1 cellular context compared by ENCODE assay signal in the genomic region with DNA sequence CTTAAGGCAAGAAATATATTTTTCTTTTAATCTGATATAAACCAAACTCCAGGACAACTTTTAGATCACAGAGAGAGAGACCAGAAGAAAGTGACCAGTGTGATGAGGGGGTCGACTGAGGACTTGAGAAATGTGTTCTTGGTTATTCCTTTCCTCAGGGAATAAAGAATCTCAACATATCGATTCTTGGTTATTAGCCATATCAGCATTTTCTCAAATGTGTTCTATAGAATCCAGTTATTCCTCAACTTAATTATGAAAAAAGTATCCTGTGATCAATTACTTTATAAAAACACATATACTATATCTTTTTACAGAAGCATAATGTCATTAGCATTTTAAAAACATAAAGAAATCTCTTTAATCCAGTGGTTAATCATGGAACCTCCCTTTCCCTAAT.
TF ChIP-seq lines count a peak whose summit lies in the region.

No MANE protein-coding gene starts in this region.

TF ChIP-seq in HepG2, 621 proteins besides CTCF, POLR2A, EP300 and RAD21 (continued from another document):
- TF ChIP-seq, protein P1, sequence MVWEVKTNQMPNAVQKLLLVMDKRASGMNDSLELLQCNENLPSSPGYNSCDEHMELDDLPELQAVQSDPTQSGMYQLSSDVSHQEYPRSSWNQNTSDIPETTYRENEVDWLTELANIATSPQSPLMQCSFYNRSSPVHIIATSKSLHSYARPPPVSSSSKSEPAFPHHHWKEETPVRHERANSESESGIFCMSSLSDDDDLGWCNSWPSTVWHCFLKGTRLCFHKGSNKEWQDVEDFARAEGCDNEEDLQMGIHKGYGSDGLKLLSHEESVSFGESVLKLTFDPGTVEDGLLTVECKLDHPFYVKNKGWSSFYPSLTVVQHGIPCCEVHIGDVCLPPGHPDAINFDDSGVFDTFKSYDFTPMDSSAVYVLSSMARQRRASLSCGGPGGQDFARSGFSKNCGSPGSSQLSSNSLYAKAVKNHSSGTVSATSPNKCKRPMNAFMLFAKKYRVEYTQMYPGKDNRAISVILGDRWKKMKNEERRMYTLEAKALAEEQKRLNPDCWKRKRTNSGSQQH (CRISPR knock-in tag; IDR thresholded peaks at IDR 0.05; ENCODE audit: low read depth) = no peak
- TF ChIP-seq MAFF (IDR thresholded peaks at IDR 0.05; ENCODE audit: low read depth, low read length) (peak; percentile 76; the same call in 1 of the 2 replicates), HOXA5 (CRISPR knock-in tag; IDR thresholded peaks at IDR 0.05) (no peak), KLF9 (CRISPR knock-in tag; IDR thresholded peaks at IDR 0.05; ENCODE audit: low read depth) (no peak)
